ENCODE assay signal across 8 cellular contexts in the genomic region with DNA sequence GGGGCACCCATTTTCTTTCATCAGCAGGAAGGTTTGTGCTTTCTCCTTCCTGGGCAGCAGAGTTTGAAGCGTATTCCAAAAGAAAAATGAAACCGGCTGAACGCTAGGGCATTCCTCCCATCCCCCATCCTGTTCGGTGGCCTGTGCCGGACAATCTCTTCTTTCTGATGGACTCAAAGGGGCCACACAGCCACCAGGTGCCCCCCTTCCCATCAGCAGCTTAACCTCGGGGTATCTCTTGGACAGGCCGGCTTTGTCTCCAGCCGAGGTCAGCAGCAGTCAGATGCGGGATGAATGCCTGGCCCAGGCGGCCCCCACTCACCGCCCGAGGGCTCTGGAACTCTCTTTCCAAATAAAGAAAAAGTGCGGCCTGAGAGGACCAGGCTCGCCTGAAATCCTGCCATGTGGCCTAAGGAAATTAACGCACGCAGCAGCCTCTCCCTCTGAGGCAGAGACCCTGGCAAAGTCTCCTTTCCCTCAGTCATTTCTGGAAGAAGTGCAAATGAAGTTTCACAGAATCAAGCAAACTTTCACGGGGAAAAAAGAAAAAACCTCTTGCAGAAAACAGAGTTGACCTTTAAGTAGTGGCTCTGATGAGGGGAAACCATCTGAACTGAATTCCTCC.
DNase-seq lines count a peak whose midpoint lies in the region; ATAC-seq and TF ChIP-seq lines count a peak whose summit lies in the region.

No MANE protein-coding gene starts in this region.

- intact Hi-C loops in CD4-positive, alpha-beta T cell (cut with DNase I, micrococcal nuclease): loop anchor here (1.0 to 5.0 kb wide), 4 partner anchors 46 to 163 kb away; no protein-coding TSS in a partner anchor
- intact Hi-C loops in thyroid gland (cut with DNase I): no loop called here

- no peaks in the 10 kb centered on the region for H3K9me3 Mint-ChIP-seq in CD4-positive, alpha-beta T cell
- H3K9me3 Mint-ChIP-seq in central memory CD8-positive, alpha-beta T cell: no peaks in the 10 kb centered on the region

- peaks cover 76% of the 10 kb centered on the region for H3K36me3 Mint-ChIP-seq in CD4-positive, alpha-beta T cell (ENCODE audit: low read depth)
- peaks cover 50% of the 10 kb centered on the region for H3K36me3 Mint-ChIP-seq in central memory CD8-positive, alpha-beta T cell (ENCODE audit: insufficient read depth)

- peak overlapping the region; percentile 95 for H3K27ac Mint-ChIP-seq in CD4-positive, alpha-beta T cell
- peak overlapping the region; percentile 90 for H3K27ac Mint-ChIP-seq in central memory CD8-positive, alpha-beta T cell (ENCODE audit: low read depth)

- POLR2A ChIA-PET in CD4-positive, alpha-beta T cell (lab: Charles Lee): interaction anchor here (0.8 to 4.3 kb wide), 7 partner anchors 14 to 171 kb away, joined by 3 to 33 read pairs (median 5); no protein-coding TSS in a partner anchor

- peaks cover 69% of the 10 kb centered on the region for H3K4me1 Mint-ChIP-seq in CD4-positive, alpha-beta T cell (ENCODE audit: low read depth)
- H3K4me1 Mint-ChIP-seq in central memory CD8-positive, alpha-beta T cell: peaks cover 66% of the 10 kb centered on the region

- H3K4me3 Mint-ChIP-seq in CD4-positive, alpha-beta T cell: peak overlapping the region; percentile 87
- peak overlapping the region; percentile 84 for H3K4me3 Mint-ChIP-seq in central memory CD8-positive, alpha-beta T cell

- WGBS in thyroid gland, 2 donors: 41 to 50% methylated on average over 14 to 17 of the region's 17 CpGs

- H3K27me3 ChIP-seq in CD4-positive, alpha-beta T cell (ENCODE audit: control insufficient read depth, insufficient read depth, low read length): no peaks in the 10 kb centered on the region
- no peaks in the 10 kb centered on the region for H3K27me3 ChIP-seq in thyroid gland

- ATAC-seq in CD4-positive, alpha-beta T cell (ENCODE audit: poor library complexity): no peak
- no peak for ATAC-seq in central memory CD8-positive, alpha-beta T cell (replicated peaks; ENCODE audit: extremely low read depth, poor library complexity, severe bottlenecking)
- no peak for ATAC-seq in activated CD4-positive, CD25-positive, alpha-beta regulatory T cell treated with anti-CD3 and anti-CD28 coated beads, Interleukin-2, amount 50 U/mL, for 24 hours

- no peak for TF ChIP-seq CTCF in CD4-positive, alpha-beta T cell (IDR thresholded peaks at IDR 0.05)
- TF ChIP-seq CTCF in NB4 (IDR thresholded peaks at IDR 0.05; ENCODE audit: low read depth, low read length) (no peak), thyroid gland (IDR thresholded peaks at IDR 0.05) (no peak)

- CTCF ChIA-PET in CD4-positive, alpha-beta T cell (lab: Charles Lee): interaction anchor here (1.0 to 2.1 kb wide), 2 partner anchors 46 to 65 kb away, joined by 3 to 8 read pairs; no protein-coding TSS in a partner anchor

- no peaks in the 10 kb centered on the region for H3K36me3 ChIP-seq in thyroid gland

- no peaks in the 10 kb centered on the region for H3K9me3 ChIP-seq in CD4-positive, alpha-beta T cell (ENCODE audit: control insufficient read depth, low read length)
- H3K9me3 ChIP-seq in thyroid gland: no peaks in the 10 kb centered on the region

- H3K27me3 Mint-ChIP-seq in CD4-positive, alpha-beta T cell: no peaks in the 10 kb centered on the region
- H3K27me3 Mint-ChIP-seq in central memory CD8-positive, alpha-beta T cell: no peaks in the 10 kb centered on the region

- no peak for DNase-seq in CD4-positive, alpha-beta T cell
- no peak for DNase-seq in NB4 (ENCODE audit: low read depth)
- DNase-seq in central memory CD8-positive, alpha-beta T cell (ENCODE audit: low spot score in 2 of 2): no peak
- peak; percentile 90 for DNase-seq in medulla oblongata (ENCODE audit: extremely low spot score)
- DNase-seq in thyroid gland: no peak
- no peak for DNase-seq in kidney glomerular epithelial cell (lab: John Stamatoyannopoulos, UW)
- no peak for DNase-seq in OCI-M2 (lab: John Stamatoyannopoulos, UW; ENCODE audit: unreplicated experiment)

- peak overlapping the region; percentile 61 for H3K4me3 ChIP-seq in NB4 (ENCODE audit: low read depth, low read length)
- H3K4me3 ChIP-seq in thyroid gland (replicated peaks in 1 of 3): peak overlapping the region in 1 of 3 donors; percentile 4

- TF ChIP-seq POLR2A in NB4 (IDR thresholded peaks at IDR 0.05; ENCODE audit: extremely low read depth, insufficient read length) (no peak), thyroid gland (IDR thresholded peaks at IDR 0.05) (no peak)

- H3K27ac ChIP-seq in CD4-positive, alpha-beta T cell (ENCODE audit: low read depth, low read length): peak overlapping the region; percentile 70
- H3K27ac ChIP-seq in thyroid gland: peak overlapping the region; percentile 81 to 99 (median 98)

- H3K4me1 ChIP-seq in thyroid gland: peaks cover 30 to 60% of the 10 kb centered on the region in 2 donors
